ENCODE assay signal across 16 cellular contexts in the genomic region with DNA sequence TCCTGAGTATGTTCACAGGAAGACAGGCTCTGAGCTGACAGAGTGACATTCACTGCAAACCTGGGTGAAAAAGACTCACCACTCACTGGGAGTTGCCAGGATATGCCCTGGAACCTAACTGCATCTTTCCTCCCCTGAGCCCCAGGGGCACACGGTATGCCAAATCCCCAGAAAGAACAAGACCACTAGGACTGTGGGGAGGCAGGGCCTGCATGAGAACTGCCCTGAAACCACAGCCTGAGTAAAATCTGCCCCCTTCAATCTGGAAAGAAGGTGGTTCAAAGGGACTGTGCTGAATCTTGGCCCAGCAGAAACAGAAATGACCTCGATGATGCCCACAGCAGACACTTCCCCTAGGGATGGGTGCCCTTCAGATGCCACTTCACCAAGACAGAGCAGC. TPM values are rescaled to one million over a fixed set of nuclear protein-coding genes. Genes with fewer than 3 reads are reported as not detected.
DNase-seq lines count a peak whose midpoint lies in the region; ATAC-seq and TF ChIP-seq lines count a peak whose summit lies in the region.
"Had no signal": no experiment of that assay in that cellular context is flagged by ENCODE, and none has a peak within 500 bp of the region (broad histone marks: within the 10 kb centered on the region; RNA-seq: fewer than 3 reads in every experiment).

No MANE protein-coding gene starts in this region.

- H3K36me3 ChIP-seq in Karpas-422 (ENCODE audit: insufficient read depth, low read length) (peaks cover 6% of the 10 kb centered on the region; the same call in 1 of the 2 replicates), adrenal gland (replicated peaks in 1 of 2) (no peaks in the 10 kb centered on the region), subcutaneous abdominal adipose tissue (ENCODE audit: control insufficient read depth in 5 of 5, insufficient read depth in 5 of 5, low read length in 5 of 5) (peaks cover 0 to 6% (median 0%) of the 10 kb centered on the region in 5 donors)

- H3K9me3 ChIP-seq in Karpas-422 (ENCODE audit: low read length) (no peaks in the 10 kb centered on the region), adrenal gland (replicated peaks in 1 of 3) (no peaks in the 10 kb centered on the region), subcutaneous abdominal adipose tissue (ENCODE audit: control insufficient read depth in 5 of 5, low read length in 5 of 5) (no peaks in the 10 kb centered on the region)
- H3K9me3 ChIP-seq: Caco-2 had no signal

- peaks cover 98% of the 10 kb centered on the region for H3K4me1 ChIP-seq in Karpas-422 (ENCODE audit: low read length)
- H3K4me1 ChIP-seq in adrenal gland (replicated peaks in 1 of 2) = peaks cover 91 to 100% of the 10 kb centered on the region in 2 donors
- H3K4me1 ChIP-seq in subcutaneous abdominal adipose tissue (ENCODE audit: control insufficient read depth in 5 of 5, insufficient read depth in 5 of 5, low read length in 5 of 5) = peaks cover 45 to 100% (median 100%) of the 10 kb centered on the region in 5 donors

- H3K27ac ChIP-seq in Karpas-422 (ENCODE audit: low read length) (peak overlapping the region; percentile 95), adrenal gland (peak overlapping the region in 4 of 5 donors; percentile 30 to 95 (median 90)), subcutaneous abdominal adipose tissue (ENCODE audit: low read depth, low read length) (peak overlapping the region; percentile 90)

- H2AFZ ChIP-seq in Karpas-422 (ENCODE audit: low read length) = no peak overlapping the region

- H3K9ac ChIP-seq in Karpas-422 (ENCODE audit: low read length) (peak overlapping the region; percentile 96), subcutaneous abdominal adipose tissue (ENCODE audit: low read length in 5 of 5) (peak overlapping the region in 2 of 5 donors; percentile 21 to 45)

- H3K27me3 ChIP-seq in Karpas-422 (ENCODE audit: low read length) (no peaks in the 10 kb centered on the region), adrenal gland (no peaks in the 10 kb centered on the region), subcutaneous abdominal adipose tissue (ENCODE audit: control insufficient read depth in 5 of 5, insufficient read depth in 4 of 5, low read length in 5 of 5) (no peaks in the 10 kb centered on the region)

- peak overlapping the region; percentile 75 for H3K4me2 ChIP-seq in Karpas-422 (ENCODE audit: low read depth, low read length, poor library complexity, severe bottlenecking)
- H3K4me2 ChIP-seq: smooth muscle cell had no signal

- DNase-seq in Karpas-422 = no peak
- DNase-seq in adrenal gland = peak in 1 of 7 donors; percentile 19
- peak; percentile 74 for DNase-seq in mesenteric fat pad (ENCODE audit: low spot score)
- DNase-seq in NCI-H1092 (lab: John Stamatoyannopoulos, UW) = no peak
- DNase-seq in glomerular visceral epithelial cell (ENCODE audit: extremely low spot score) = no peak
- no peak for DNase-seq in SIG-M5 treated with dmso at 0.1 percent for 504 hours (lab: John Stamatoyannopoulos, UW; ENCODE audit: unreplicated experiment)
- DNase-seq: activated CD8-positive, alpha-beta memory T cell treated with anti-CD3 and anti-CD28 coated beads, Interleukin-2, amount 50 U/mL, for 48 hours; amniotic stem cell; Caco-2; IMR-90; midbrain; NCI-H2081 had no signal

- 39 to 67% (median 43%) methylated on average over 2 of the region's 2 CpGs for WGBS in adrenal gland, 4 donors

- TF ChIP-seq CTCF in adrenal gland (IDR thresholded peaks at IDR 0.05) = no peak

- no peaks in the 10 kb centered on the region for H3K9me2 ChIP-seq in Karpas-422 (replicated peaks; ENCODE audit: insufficient read depth, low read length)

- intact Hi-C loops in adrenal gland (cut with DNase I) = loop anchor here (5.0 to 10.0 kb wide), 3 partner anchors 35 to 110 kb away; no protein-coding TSS in a partner anchor

- H3K79me2 ChIP-seq in Karpas-422 (ENCODE audit: low read length) = peaks cover 99% of the 10 kb centered on the region

- no peak for TF ChIP-seq POLR2A in adrenal gland (IDR thresholded peaks at IDR 0.05)

- H3K4me3 ChIP-seq in Karpas-422 (ENCODE audit: low read length) (no peak overlapping the region; the same call in 1 of the 2 replicates), adrenal gland (no peak overlapping the region), subcutaneous abdominal adipose tissue (ENCODE audit: low read depth in 1 of 5, low read length in 5 of 5) (no peak overlapping the region)
- H3K4me3 ChIP-seq: smooth muscle cell had no signal

- no peak for ATAC-seq in HG03520 (IDR thresholded peaks at IDR 0.05; ENCODE audit: unreplicated experiment)
- ATAC-seq: HCT116 had no signal

- H4K20me1 ChIP-seq in Karpas-422 (ENCODE audit: insufficient read depth, low read depth, low read length) = peaks cover 24% of the 10 kb centered on the region; the same call in 1 of the 2 replicates

RNA-seq across cellular contexts. Expression of a gene that starts 6.5 kb away (rescaled TPM):
- 72.5 and 148 TPM in 2 replicates for total RNA-seq in Karpas-422 (2014; rRNA removed; shearing (Covaris generic); ENCODE audit: low replicate concordance)
- total RNA-seq in adrenal gland = 10 to 100 TPM; 37.7 to 90.9 (median 82.3) TPM
- 10 to 100 TPM; 15.1 to 56.7 (median 17.8) TPM for polyA plus RNA-seq in adrenal gland
- 35.0 TPM for total RNA-seq in mesenteric fat pad

RNA-seq across cellular contexts. Expression of a gene that starts 54.0 kb away (rescaled TPM):
- 24.9 and 38.3 TPM in 2 replicates for total RNA-seq in Karpas-422 (2014; rRNA removed; shearing (Covaris generic); ENCODE audit: low replicate concordance)
- 10 to 100 TPM in 7 of 8 donors, 1 to 10 TPM in 1; 2.7 to 20.1 (median 15.6) TPM for total RNA-seq in adrenal gland
- polyA plus RNA-seq in adrenal gland = 10 to 100 TPM; 16.5 to 24.5 (median 17.8) TPM
- 13.5 TPM for total RNA-seq in mesenteric fat pad
